Comparison of ENCODE assay signal across 10 cellular contexts in the genomic region with DNA sequence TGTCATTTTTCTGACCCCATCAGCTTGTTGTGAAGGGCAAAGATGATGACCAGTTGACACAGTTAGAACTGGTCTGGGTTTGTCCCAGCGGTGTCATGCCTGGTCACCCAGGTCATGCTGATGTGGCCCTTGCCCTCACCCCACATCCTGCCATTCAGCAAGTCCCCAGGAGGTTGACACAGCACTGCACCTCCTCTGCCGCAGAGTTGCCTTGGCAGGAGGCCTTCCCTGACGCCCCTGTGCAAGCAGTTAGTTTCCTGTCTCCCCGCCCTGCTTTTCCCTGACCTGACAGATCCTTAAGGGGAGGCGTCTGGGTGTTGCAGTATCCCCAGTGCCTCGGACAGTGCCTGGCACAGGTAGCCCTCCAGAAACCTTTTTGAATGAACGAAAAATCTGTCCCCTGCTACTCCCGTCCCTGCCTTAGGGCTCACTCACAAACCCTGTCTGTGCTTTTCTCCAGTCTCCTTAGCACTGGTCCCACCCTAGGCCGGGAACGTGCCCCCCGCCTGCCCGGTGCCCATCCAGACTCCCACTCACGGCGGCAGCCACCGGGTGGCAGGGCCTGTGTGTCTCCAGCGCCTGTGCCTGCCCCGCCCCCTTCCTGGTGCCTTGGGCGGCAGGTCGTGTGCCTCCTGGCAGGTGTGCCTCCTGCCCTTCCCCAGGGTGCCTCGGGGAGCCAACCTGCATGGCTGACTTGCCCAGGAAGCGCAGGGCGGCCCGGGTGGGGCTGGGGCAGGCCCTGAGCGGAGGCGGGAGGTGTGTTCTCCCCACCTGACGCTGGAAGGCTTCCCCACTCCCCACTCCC. TPM values are rescaled to one million over a fixed set of nuclear protein-coding genes. Genes with fewer than 3 reads are reported as not detected.
DNase-seq lines count a peak whose midpoint lies in the region; ATAC-seq and TF ChIP-seq lines count a peak whose summit lies in the region.
"Had no signal": no experiment of that assay in that cellular context is flagged by ENCODE, and none has a peak within 500 bp of the region (broad histone marks: within the 10 kb centered on the region; RNA-seq: fewer than 3 reads in every experiment).

No MANE protein-coding gene starts in this region.

- H3K27ac ChIP-seq in iPS-20b (ENCODE audit: low read length) (no peak overlapping the region), tibial nerve (peak overlapping the region; percentile 74 to 94 (median 84)), gastroesophageal sphincter (peak overlapping the region in 2 of 4 donors; percentile 14 to 27)

- TF ChIP-seq POLR2A in tibial nerve (IDR thresholded peaks at IDR 0.05), result no peak
- TF ChIP-seq POLR2A in gastroesophageal sphincter (IDR thresholded peaks at IDR 0.05), result no peak

- WGBS in tibial nerve, 2 donors, result 36 to 41% methylated on average over 25 to 26 of the region's 26 CpGs
- WGBS in gastroesophageal sphincter (ENCODE audit: low coverage in 1 of 2), 2 donors, result 57% methylated on average over 2 of the region's 26 CpGs; no CpG with 5 or more reads in 1 of the 2 donors

- H3K27me3 ChIP-seq in iPS-20b (ENCODE audit: insufficient read depth, low read length) (no peaks in the 10 kb centered on the region), tibial nerve (no peaks in the 10 kb centered on the region), gastroesophageal sphincter (no peaks in the 10 kb centered on the region)

- ATAC-seq in activated T-cell treated with anti-CD3 and anti-CD28 coated beads, Interleukin-2, amount 50 U/mL, for 4 hours, result peak; percentile 15 to 67
- ATAC-seq in gastroesophageal sphincter (no peak), HG02798 (IDR thresholded peaks at IDR 0.05; ENCODE audit: poor library complexity, unreplicated experiment) (no peak)

- TF ChIP-seq CTCF in tibial nerve (IDR thresholded peaks at IDR 0.05), result no peak
- no peak for TF ChIP-seq CTCF in gastroesophageal sphincter (IDR thresholded peaks at IDR 0.05)

- H3K36me3 ChIP-seq in iPS-20b (ENCODE audit: insufficient read depth, low read depth, low read length) (no peaks in the 10 kb centered on the region), tibial nerve (no peaks in the 10 kb centered on the region), gastroesophageal sphincter (no peaks in the 10 kb centered on the region)

- 0 out of 2 replicates have a peak overlapping the region, but pooled peaks have one; percentile 3 for H3K9ac ChIP-seq in iPS-20b (ENCODE audit: low read depth, low read length)

- H3K4me1 Mint-ChIP-seq in activated T-cell treated with anti-CD3 and anti-CD28 coated beads, Interleukin-2, amount 50 U/mL, for 4 hours (ENCODE audit: low read depth), result peaks cover 20% of the 10 kb centered on the region
- H3K4me1 Mint-ChIP-seq: memory B cell had no signal

- H3K4me3 Mint-ChIP-seq in activated T-cell treated with anti-CD3 and anti-CD28 coated beads, Interleukin-2, amount 50 U/mL, for 4 hours, result no peak overlapping the region
- H3K4me3 Mint-ChIP-seq: memory B cell had no signal

- no peak overlapping the region for H3K4me3 ChIP-seq in iPS-20b (ENCODE audit: low read length)
- no peak overlapping the region for H3K4me3 ChIP-seq in tibial nerve
- H3K4me3 ChIP-seq in gastroesophageal sphincter, result no peak overlapping the region

- no peak for DNase-seq in activated T-cell treated with anti-CD3 and anti-CD28 coated beads, Interleukin-2, amount 50 U/mL, for 4 hours
- DNase-seq in activated T-cell treated with anti-CD3 and anti-CD28 coated beads for 4 hours (no peak), SW480 (ENCODE audit: low spot score) (peak; percentile 80), tibial nerve (ENCODE audit: low spot score in 2 of 2) (no peak), NCI-H446 treated with DMSO at 0.1 percent for 48 hours (lab: John Stamatoyannopoulos, UW) (no peak)
- DNase-seq: DND-41 had no signal

- H3K9me3 Mint-ChIP-seq in activated T-cell treated with anti-CD3 and anti-CD28 coated beads, Interleukin-2, amount 50 U/mL, for 4 hours, result no peaks in the 10 kb centered on the region
- H3K9me3 Mint-ChIP-seq: memory B cell had no signal

- TF ChIP-seq EP300 in tibial nerve (IDR thresholded peaks at IDR 0.05) (no peak), gastroesophageal sphincter (IDR thresholded peaks at IDR 0.05) (no peak)

- peaks cover 13% of the 10 kb centered on the region; the same call in 1 of the 2 replicates for H3K4me1 ChIP-seq in iPS-20b (ENCODE audit: insufficient read depth, low read length)
- peaks cover 0 to 63% (median 33%) of the 10 kb centered on the region in 4 donors for H3K4me1 ChIP-seq in tibial nerve
- H3K4me1 ChIP-seq in gastroesophageal sphincter, result peaks cover 0 to 17% (median 0%) of the 10 kb centered on the region in 3 donors

- H3K36me3 Mint-ChIP-seq in activated T-cell treated with anti-CD3 and anti-CD28 coated beads, Interleukin-2, amount 50 U/mL, for 4 hours (ENCODE audit: insufficient read depth), result no peaks in the 10 kb centered on the region
- H3K36me3 Mint-ChIP-seq: memory B cell had no signal

- H3K9me3 ChIP-seq in iPS-20b (ENCODE audit: insufficient read depth, low read depth, low read length) (no peaks in the 10 kb centered on the region), tibial nerve (no peaks in the 10 kb centered on the region), gastroesophageal sphincter (no peaks in the 10 kb centered on the region)

- peaks cover 9% of the 10 kb centered on the region for H3K27me3 Mint-ChIP-seq in activated T-cell treated with anti-CD3 and anti-CD28 coated beads, Interleukin-2, amount 50 U/mL, for 4 hours (ENCODE audit: low read depth)

RNA-seq across cellular contexts. Expression of gene SMOX, which starts 13.0 kb away (rescaled TPM):
- 1 to 10 TPM; 1.2 to 6.8 (median 3.2) TPM for total RNA-seq in activated T-cell treated with anti-CD3 and anti-CD28 coated beads, Interleukin-2, amount 50 U/mL, for 4 hours
- 10 to 100 TPM; 13.8 to 39.0 (median 23.0) TPM for total RNA-seq in tibial nerve
- 1 to 10 TPM; 2.3 to 7.6 (median 6.1) TPM for total RNA-seq in gastroesophageal sphincter

Comparison
In these comparisons a context has a peak if more than half of its experiments do, and no peak if none do; other contexts are left out.
1. ATAC-seq: peak in activated T-cell treated with anti-CD3 and anti-CD28 coated beads, Interleukin-2, amount 50 U/mL, for 4 hours (2 of 2); none in gastroesophageal sphincter (single experiment) and HG02798 (single experiment).